In genomic region chr2:10926191-10926830, GRCh38 we compare ENCODE assay signal across 20 cellular contexts. TPM values are rescaled to one million over a fixed set of nuclear protein-coding genes. Genes with fewer than 3 reads are reported as not detected.
"Had no signal": no experiment of that assay in that cellular context is flagged by ENCODE, and none has a peak within 500 bp of the region (broad histone marks: within the 10 kb centered on the region; RNA-seq: fewer than 3 reads in every experiment).

No MANE protein-coding gene starts in this region.

- H3K4me3 Mint-ChIP-seq: activated CD4-positive, alpha-beta T cell treated with anti-CD3 and anti-CD28 coated beads, Interleukin-2, amount 10 ng/mL, durations not matched to agents 7 days and 5 days; activated CD8-positive, alpha-beta T cell treated with anti-CD3 and anti-CD28 coated beads, Interleukin-2, amount 10 ng/mL, durations not matched to agents 7 days and 5 days; activated naive CD4-positive, alpha-beta T cell treated with anti-CD3 and anti-CD28 coated beads, Interleukin-2, amount 50 U/mL, for 24 hours; activated T-cell treated with anti-CD3 and anti-CD28 coated beads, Interleukin-2, amount 50 U/mL, for 4 hours; natural killer cell; stimulated activated memory B cell treated with anti-CD40 and anti-IgM and Interleukin-4, amounts not matched to agents 10 μg/mL and 1 μg/mL and 100 μg/mL, for 72 hours; type B pancreatic cell had no signal

- H3K27me3 ChIP-seq: right atrium auricular region, testis had no signal

- ATAC-seq: activated CD4-positive, CD25-positive, alpha-beta regulatory T cell treated with anti-CD3 and anti-CD28 coated beads, Interleukin-2, amount 50 U/mL, for 24 hours; activated CD8-positive, alpha-beta T cell treated with anti-CD3 and anti-CD28 coated beads, Interleukin-2, amount 10 ng/mL, durations not matched to agents 7 days and 5 days; activated T-cell treated with anti-CD3 and anti-CD28 coated beads, Interleukin-2, amount 50 U/mL, for 4 hours; esophagus mucosa; natural killer cell; stimulated activated memory B cell treated with anti-CD40 and anti-IgM and Interleukin-4, amounts not matched to agents 10 μg/mL and 1 μg/mL and 100 μg/mL, for 72 hours had no signal

- H3K36me3 ChIP-seq: breast epithelium, right atrium auricular region had no signal

- H3K36me3 Mint-ChIP-seq: activated naive CD4-positive, alpha-beta T cell treated with anti-CD3 and anti-CD28 coated beads, Interleukin-2, amount 50 U/mL, for 24 hours; natural killer cell; stimulated activated memory B cell treated with anti-CD40 and anti-IgM and Interleukin-4, amounts not matched to agents 10 μg/mL and 1 μg/mL and 100 μg/mL, for 72 hours; type B pancreatic cell had no signal

- H3K27ac ChIP-seq: breast epithelium, right atrium auricular region, testis had no signal

- H3K4me1 Mint-ChIP-seq: activated CD4-positive, alpha-beta T cell treated with anti-CD3 and anti-CD28 coated beads, Interleukin-2, amount 10 ng/mL, durations not matched to agents 7 days and 5 days; activated naive CD4-positive, alpha-beta T cell treated with anti-CD3 and anti-CD28 coated beads, Interleukin-2, amount 50 U/mL, for 24 hours; natural killer cell; stimulated activated memory B cell treated with anti-CD40 and anti-IgM and Interleukin-4, amounts not matched to agents 10 μg/mL and 1 μg/mL and 100 μg/mL, for 72 hours had no signal

- H3K27ac Mint-ChIP-seq: activated CD4-positive, alpha-beta T cell treated with anti-CD3 and anti-CD28 coated beads, Interleukin-2, amount 10 ng/mL, durations not matched to agents 7 days and 5 days; activated CD8-positive, alpha-beta T cell treated with anti-CD3 and anti-CD28 coated beads, Interleukin-2, amount 10 ng/mL, durations not matched to agents 7 days and 5 days; activated naive CD4-positive, alpha-beta T cell treated with anti-CD3 and anti-CD28 coated beads, Interleukin-2, amount 50 U/mL, for 24 hours; natural killer cell; progenitor cell of endocrine pancreas; stimulated activated memory B cell treated with anti-CD40 and anti-IgM and Interleukin-4, amounts not matched to agents 10 μg/mL and 1 μg/mL and 100 μg/mL, for 72 hours; type B pancreatic cell had no signal

- H3K4me3 ChIP-seq: breast epithelium, lung, right atrium auricular region, testis had no signal

- H3K9me3 ChIP-seq: breast epithelium, right atrium auricular region, testis had no signal

- DNase-seq: activated CD4-positive, alpha-beta T cell treated with anti-CD3 and anti-CD28 coated beads, Interleukin-2, amount 10 ng/mL, durations not matched to agents 7 days and 5 days; activated CD8-positive, alpha-beta T cell treated with anti-CD3 and anti-CD28 coated beads, Interleukin-2, amount 10 ng/mL, durations not matched to agents 7 days and 5 days; activated T-cell treated with anti-CD3 and anti-CD28 coated beads, Interleukin-2, amount 50 U/mL, for 4 hours; cortex of kidney; natural killer cell; stimulated activated CD4-positive, alpha-beta T cell treated with anti-CD3 and anti-CD28 coated beads, Interleukin-15, amount 100 ng/mL, for 24 hours; stimulated activated CD4-positive, alpha-beta T cell treated with anti-CD3 and anti-CD28 coated beads, Interleukin-2, amount 100 ng/mL, for 48 hours; T-helper 1 cell; T1000; testis had no signal

- H3K9me3 Mint-ChIP-seq: activated CD4-positive, alpha-beta T cell treated with anti-CD3 and anti-CD28 coated beads, Interleukin-2, amount 10 ng/mL, durations not matched to agents 7 days and 5 days; activated naive CD4-positive, alpha-beta T cell treated with anti-CD3 and anti-CD28 coated beads, Interleukin-2, amount 50 U/mL, for 24 hours; activated T-cell treated with anti-CD3 and anti-CD28 coated beads, Interleukin-2, amount 50 U/mL, for 4 hours; natural killer cell; stimulated activated memory B cell treated with anti-CD40 and anti-IgM and Interleukin-4, amounts not matched to agents 10 μg/mL and 1 μg/mL and 100 μg/mL, for 72 hours; type B pancreatic cell had no signal

- H3K4me1 ChIP-seq: breast epithelium, right atrium auricular region, testis had no signal

RNA-seq across cellular contexts. Expression of gene KCNF1, which starts 14.6 kb away (rescaled TPM):
- total RNA-seq: activated CD4-positive, alpha-beta T cell treated with anti-CD3 and anti-CD28 coated beads, Interleukin-2, amount 10 ng/mL, durations not matched to agents 7 days and 5 days; activated CD8-positive, alpha-beta T cell treated with anti-CD3 and anti-CD28 coated beads, Interleukin-2, amount 10 ng/mL, durations not matched to agents 7 days and 5 days; activated T-cell treated with anti-CD3 and anti-CD28 coated beads, Interleukin-2, amount 50 U/mL, for 4 hours; esophagus mucosa; fibroblast of villous mesenchyme; natural killer cell had no signal
